Comparison of ENCODE assay signal across 21 cellular contexts in the genomic region with DNA sequence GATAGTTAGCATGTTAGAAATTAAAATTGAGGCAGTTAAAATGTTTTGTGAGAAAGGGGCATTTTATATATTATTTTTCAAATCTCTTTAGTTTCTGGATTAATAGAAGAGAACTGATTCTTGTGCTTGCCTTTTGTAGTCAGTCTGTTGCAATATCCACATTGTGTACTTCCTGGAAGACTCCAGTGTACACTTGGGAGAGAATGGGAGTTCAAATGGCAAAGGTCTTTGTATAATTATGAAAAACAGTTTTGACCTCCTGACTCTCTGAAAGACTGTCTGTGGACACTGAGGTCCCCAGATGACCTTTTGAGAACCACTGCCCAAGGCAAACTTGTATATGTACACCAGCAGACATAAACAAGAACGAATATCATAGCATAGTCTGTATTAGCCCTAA. TPM values are rescaled to one million over a fixed set of nuclear protein-coding genes. Genes with fewer than 3 reads are reported as not detected.
"Had no signal": no experiment of that assay in that cellular context is flagged by ENCODE, and none has a peak within 500 bp of the region (broad histone marks: within the 10 kb centered on the region; RNA-seq: fewer than 3 reads in every experiment).

No MANE protein-coding gene starts in this region.

- H3K4me3 ChIP-seq: left lung, lower lobe of right lung, pancreas, prostate gland, sigmoid colon, spleen, tibial nerve, uterus had no signal

- H3K9me3 ChIP-seq: left lung, lower lobe of right lung, pancreas, prostate gland, sigmoid colon, spleen, tibial nerve, uterus had no signal

- ATAC-seq: left colon; left lung; lower lobe of right lung; naive thymus-derived CD8-positive, alpha-beta T cell; pancreas; right cardiac atrium; stimulated activated effector memory CD8-positive, alpha-beta T cell treated with anti-CD3 and anti-CD28 coated beads, Interleukin-12 subunit alpha, Interleukin-12 subunit beta, amount 100 ng/mL, for 72 hours had no signal

- DNase-seq: left colon; left lung; lower lobe of right lung; mammary epithelial cell; mesenchymal stem cell; naive thymus-derived CD8-positive, alpha-beta T cell; nucleus accumbens; pancreas; posterior cingulate gyrus; retina; right cardiac atrium; sigmoid colon; small intestine; spleen; stimulated activated CD4-positive, alpha-beta T cell treated with anti-CD3 and anti-CD28 coated beads, Interleukin-4, amount 100 ng/mL, for 24 hours; stimulated activated naive CD4-positive, alpha-beta T cell; substantia nigra; uterus had no signal

- H3K4me1 ChIP-seq: left lung, lower lobe of right lung, pancreas, prostate gland, sigmoid colon, tibial nerve, uterus had no signal

- H3K27me3 ChIP-seq: left lung, pancreas, sigmoid colon, spleen, tibial nerve, uterus had no signal

- H3K27ac ChIP-seq: left lung, lower lobe of right lung, pancreas, prostate gland, sigmoid colon, spleen, tibial nerve, uterus had no signal

- H3K36me3 ChIP-seq: left lung, lower lobe of right lung, pancreas, prostate gland, sigmoid colon, tibial nerve, uterus had no signal

RNA-seq across cellular contexts. Expression of gene E2F7, which starts 12.1 kb away (rescaled TPM):
- total RNA-seq: naive thymus-derived CD8-positive, alpha-beta T cell had no signal
- polyA plus RNA-seq: naive thymus-derived CD8-positive, alpha-beta T cell had no signal
